1 cellular context compared by ENCODE assay signal in genomic region chr19:47094557-47095517, GRCh38.
TF ChIP-seq lines count a peak whose summit lies in the region.

No MANE protein-coding gene starts in this region.

TF ChIP-seq in HCT116, 20 proteins besides CTCF, POLR2A, EP300 and RAD21 (continued from another document):
- TF ChIP-seq TCF7L2 (IDR thresholded peaks at IDR 0.05; ENCODE audit: borderline replicate concordance, extremely low read depth, insufficient read depth, insufficient read length) (no peak), ZFX (IDR thresholded peaks at IDR 0.05) (no peak), EZH2 (IDR thresholded peaks at IDR 0.05) (no peak), FOSL1 (IDR thresholded peaks at IDR 0.05; ENCODE audit: low read depth) (no peak), SP1 (IDR thresholded peaks at IDR 0.05; ENCODE audit: low read depth) (no peak), JUND (IDR thresholded peaks at IDR 0.05) (no peak), SIN3A (IDR thresholded peaks at IDR 0.05; ENCODE audit: low read depth) (no peak), CBX3 (IDR thresholded peaks at IDR 0.05; ENCODE audit: low read depth) (no peak), ZNF274 (IDR thresholded peaks at IDR 0.05; ENCODE audit: low read depth, low read length) (no peak), ATF3 (IDR thresholded peaks at IDR 0.05) (no peak), EZH2phosphoT487 (IDR thresholded peaks at IDR 0.05; ENCODE audit: borderline replicate concordance) (no peak)
